14 cellular contexts compared by ENCODE assay signal in genomic region chr1:209895709-209896108, GRCh38. TPM values are rescaled to one million over a fixed set of nuclear protein-coding genes. Genes with fewer than 3 reads are reported as not detected.
DNase-seq lines count a peak whose midpoint lies in the region; ATAC-seq and TF ChIP-seq lines count a peak whose summit lies in the region.
"Had no signal": no experiment of that assay in that cellular context is flagged by ENCODE, and none has a peak within 500 bp of the region (broad histone marks: within the 10 kb centered on the region; RNA-seq: fewer than 3 reads in every experiment).

No MANE protein-coding gene starts in this region.

- no peaks in the 10 kb centered on the region; the same call in 1 of the 2 replicates for H3K9me3 ChIP-seq in AG04450 (ENCODE audit: control insufficient read depth, insufficient read depth, low read length)
- H3K9me3 ChIP-seq: psoas muscle, transverse colon had no signal

- no peaks in the 10 kb centered on the region for H3K9me3 Mint-ChIP-seq in T-helper 2 cell treated with Interferon-gamma antibody and Interleukin-4, amounts not matched to agents 5 μg/mL and 100 μg/mL, for 36 hours
- no peaks in the 10 kb centered on the region for H3K9me3 Mint-ChIP-seq in stimulated activated effector memory CD8-positive, alpha-beta T cell treated with anti-CD3 and anti-CD28 coated beads, Interleukin-12 subunit alpha, Interleukin-12 subunit beta, amount 100 ng/mL, for 72 hours
- H3K9me3 Mint-ChIP-seq: mesothelial cell of epicardium had no signal

- CTCF ChIA-PET in AG04450 (lab: Charles Lee): interaction anchor here (1.0 to 2.3 kb wide), 4 partner anchors 20 to 72 kb away, joined by 3 to 9 read pairs (median 6); no protein-coding TSS in a partner anchor

- peaks cover 30% of the 10 kb centered on the region for H3K4me1 Mint-ChIP-seq in T-helper 2 cell treated with Interferon-gamma antibody and Interleukin-4, amounts not matched to agents 5 μg/mL and 100 μg/mL, for 36 hours (ENCODE audit: low read depth)
- no peaks in the 10 kb centered on the region for H3K4me1 Mint-ChIP-seq in stimulated activated effector memory CD8-positive, alpha-beta T cell treated with anti-CD3 and anti-CD28 coated beads, Interleukin-12 subunit alpha, Interleukin-12 subunit beta, amount 100 ng/mL, for 72 hours
- H3K4me1 Mint-ChIP-seq: mesothelial cell of epicardium had no signal

- TF ChIP-seq CTCF in AG04450 (IDR thresholded peaks at IDR 0.05; ENCODE audit: low read depth, low read length) (no peak), foreskin keratinocyte (conservative IDR thresholded peaks at IDR 0.05) (no peak)

- H3K27ac ChIP-seq in AG04450 (ENCODE audit: low read depth, low read length): peak overlapping the region; percentile 50
- peak overlapping the region; percentile 100 for H3K27ac ChIP-seq in foreskin keratinocyte
- no peak overlapping the region for H3K27ac ChIP-seq in substantia nigra (ENCODE audit: low read depth, low read length, poor library complexity, severe bottlenecking)
- H3K27ac ChIP-seq: psoas muscle, transverse colon had no signal

- H3K27me3 ChIP-seq in AG04450 (ENCODE audit: control insufficient read depth, insufficient read depth, low read length) (no peaks in the 10 kb centered on the region), foreskin keratinocyte (no peaks in the 10 kb centered on the region)
- H3K27me3 ChIP-seq: transverse colon had no signal

- peaks cover 8% of the 10 kb centered on the region for H3K27me3 Mint-ChIP-seq in T-helper 2 cell treated with Interferon-gamma antibody and Interleukin-4, amounts not matched to agents 5 μg/mL and 100 μg/mL, for 36 hours (ENCODE audit: low read depth)

- POLR2A ChIA-PET in AG04450 (lab: Yijun Ruan, JAX): no interaction called here

- peaks cover 35% of the 10 kb centered on the region for H3K4me1 ChIP-seq in foreskin keratinocyte
- H3K4me1 ChIP-seq: psoas muscle, transverse colon had no signal

- no peak overlapping the region for H3K4me3 ChIP-seq in AG04450 (ENCODE audit: low read depth, low read length)
- H3K4me3 ChIP-seq: psoas muscle, transverse colon had no signal

- ATAC-seq in foreskin keratinocyte: peak; percentile 88
- no peak for ATAC-seq in stimulated activated effector memory CD8-positive, alpha-beta T cell treated with anti-CD3 and anti-CD28 coated beads, Interleukin-12 subunit alpha, Interleukin-12 subunit beta, amount 100 ng/mL, for 72 hours
- ATAC-seq: psoas muscle, Right ventricle myocardium inferior had no signal

- no peak for DNase-seq in AG04450 (ENCODE audit: low read depth, low spot score)
- peak; percentile 34 for DNase-seq in GM03348 (ENCODE audit: low spot score)
- peak; percentile 21 for DNase-seq in T-helper 2 cell treated with Interferon-gamma antibody and Interleukin-4, amounts not matched to agents 5 μg/mL and 100 μg/mL, for 36 hours (ENCODE audit: low spot score)
- DNase-seq in foreskin keratinocyte: peak; percentile 90 to 97
- DNase-seq in substantia nigra (lab: John Stamatoyannopoulos, UW): no peak
- no peak for DNase-seq in foreskin melanocyte
- no peak for DNase-seq in stimulated activated effector memory CD8-positive, alpha-beta T cell treated with anti-CD3 and anti-CD28 coated beads, Interleukin-12 subunit alpha, Interleukin-12 subunit beta, amount 100 ng/mL, for 72 hours (ENCODE audit: low spot score in 2 of 2)
- DNase-seq in NCI-H1436 (lab: John Stamatoyannopoulos, UW): no peak
- DNase-seq: activated naive CD4-positive, alpha-beta T cell; hypothalamus; psoas muscle; transverse colon had no signal

- H3K36me3 Mint-ChIP-seq in T-helper 2 cell treated with Interferon-gamma antibody and Interleukin-4, amounts not matched to agents 5 μg/mL and 100 μg/mL, for 36 hours (ENCODE audit: low read depth): no peaks in the 10 kb centered on the region
- no peaks in the 10 kb centered on the region for H3K36me3 Mint-ChIP-seq in stimulated activated effector memory CD8-positive, alpha-beta T cell treated with anti-CD3 and anti-CD28 coated beads, Interleukin-12 subunit alpha, Interleukin-12 subunit beta, amount 100 ng/mL, for 72 hours
- H3K36me3 Mint-ChIP-seq: mesothelial cell of epicardium had no signal

- peak overlapping the region; percentile 28 for H3K4me3 Mint-ChIP-seq in T-helper 2 cell treated with Interferon-gamma antibody and Interleukin-4, amounts not matched to agents 5 μg/mL and 100 μg/mL, for 36 hours
- no peak overlapping the region for H3K4me3 Mint-ChIP-seq in stimulated activated effector memory CD8-positive, alpha-beta T cell treated with anti-CD3 and anti-CD28 coated beads, Interleukin-12 subunit alpha, Interleukin-12 subunit beta, amount 100 ng/mL, for 72 hours
- H3K4me3 Mint-ChIP-seq: mesothelial cell of epicardium had no signal

- peak overlapping the region; percentile 58 for H3K27ac Mint-ChIP-seq in T-helper 2 cell treated with Interferon-gamma antibody and Interleukin-4, amounts not matched to agents 5 μg/mL and 100 μg/mL, for 36 hours
- H3K27ac Mint-ChIP-seq in stimulated activated effector memory CD8-positive, alpha-beta T cell treated with anti-CD3 and anti-CD28 coated beads, Interleukin-12 subunit alpha, Interleukin-12 subunit beta, amount 100 ng/mL, for 72 hours: no peak overlapping the region
- H3K27ac Mint-ChIP-seq: mesothelial cell of epicardium had no signal

RNA-seq across cellular contexts. Expression of gene SYT14, which starts 42.3 kb away (rescaled TPM):
- polyA plus RNA-seq in AG04450 (2011; rRNA removed) (3.7 and 4.8 TPM in 2 replicates), foreskin keratinocyte (0.48 and 0.97 TPM in 2 replicates)
- polyA minus RNA-seq in AG04450 (2011; rRNA and poly(A)+ RNA removed): 7.6 and 12.7 TPM in 2 replicates
- total RNA-seq in foreskin keratinocyte: 4.1 and 7.1 TPM in 2 replicates
- total RNA-seq: Right ventricle myocardium inferior had no signal

Comparison
In these comparisons a context has a peak if more than half of its experiments do, and no peak if none do; other contexts are left out.
1. DNase-seq: peak in GM03348 (single experiment), T-helper 2 cell treated with Interferon-gamma antibody and Interleukin-4, amounts not matched to agents 5 μg/mL and 100 μg/mL, for 36 hours (single experiment) and foreskin keratinocyte (2 of 2); none in AG04450 (single experiment), substantia nigra (0 of 49), foreskin melanocyte (single experiment), stimulated activated effector memory CD8-positive, alpha-beta T cell treated with anti-CD3 and anti-CD28 coated beads, Interleukin-12 subunit alpha, Interleukin-12 subunit beta, amount 100 ng/mL, for 72 hours (0 of 2) and NCI-H1436 (single experiment).